In genomic region chr17:46175891-46176290, GRCh38 we compare ENCODE assay signal across 17 cellular contexts. TPM values are rescaled to one million over a fixed set of nuclear protein-coding genes. Genes with fewer than 3 reads are reported as not detected.
A peak's percentile ranks its signal among the peaks of the same experiment; 100 is the strongest.
DNase-seq lines count a peak whose midpoint lies in the region; ATAC-seq lines count a peak whose summit lies in the region.
"Had no signal": no experiment of that assay in that cellular context is flagged by ENCODE, and none has a peak within 500 bp of the region (broad histone marks: within the 10 kb centered on the region; RNA-seq: fewer than 3 reads in every experiment).

No MANE protein-coding gene starts in this region.

- peaks cover 26% of the 10 kb centered on the region for H3K36me3 Mint-ChIP-seq in central memory CD8-positive, alpha-beta T cell (ENCODE audit: insufficient read depth)
- H3K36me3 Mint-ChIP-seq in naive thymus-derived CD4-positive, alpha-beta T cell: peaks cover 6 to 35% (median 20%) of the 10 kb centered on the region in 5 donors

- H3K4me2 ChIP-seq in GM23248 (ENCODE audit: unreplicated experiment): peak overlapping the region; percentile 48

- no peaks in the 10 kb centered on the region for H3K27me3 ChIP-seq in GM23248 (replicated peaks; ENCODE audit: insufficient read depth)
- no peaks in the 10 kb centered on the region for H3K27me3 ChIP-seq in naive thymus-derived CD4-positive, alpha-beta T cell (ENCODE audit: control insufficient read depth in 2 of 2, insufficient read depth in 2 of 2, low read length in 2 of 2)
- H3K27me3 ChIP-seq: esophagus squamous epithelium had no signal

- CTCF ChIA-PET in naive thymus-derived CD4-positive, alpha-beta T cell (lab: Charles Lee): interaction anchor here (0.5 to 0.6 kb wide), 2 partner anchors 112 to 913 kb away, joined by 3 read pairs; no protein-coding TSS in a partner anchor

- in situ Hi-C loops in GM23248 (cut with MboI): no loop called here

- peaks cover 100% of the 10 kb centered on the region for H3K79me2 ChIP-seq in GM23248 (ENCODE audit: insufficient read depth)

- H4K20me1 ChIP-seq in GM23248 (ENCODE audit: insufficient read depth): peaks cover 83% of the 10 kb centered on the region

- H3K4me1 Mint-ChIP-seq in central memory CD8-positive, alpha-beta T cell: peaks cover 86% of the 10 kb centered on the region
- peaks cover 61 to 100% (median 94%) of the 10 kb centered on the region in 7 donors for H3K4me1 Mint-ChIP-seq in naive thymus-derived CD4-positive, alpha-beta T cell

- H3K4me1 ChIP-seq in GM23248 (ENCODE audit: insufficient read depth): peaks cover 47% of the 10 kb centered on the region
- H3K4me1 ChIP-seq in naive thymus-derived CD4-positive, alpha-beta T cell (ENCODE audit: control insufficient read depth in 2 of 2, insufficient read depth in 2 of 2, low read length in 2 of 2): peaks cover 62 to 73% of the 10 kb centered on the region in 2 donors

- peaks cover 10% of the 10 kb centered on the region for H3K36me3 ChIP-seq in GM23248 (ENCODE audit: low read depth)
- H3K36me3 ChIP-seq in naive thymus-derived CD4-positive, alpha-beta T cell (ENCODE audit: control insufficient read depth in 2 of 3, insufficient read depth in 3 of 3, low read length in 3 of 3): peaks cover 0 to 14% (median 11%) of the 10 kb centered on the region in 3 experiments

- H3K9ac ChIP-seq in GM23248: no peak overlapping the region

- no peak overlapping the region for H3K4me3 ChIP-seq in GM23248
- no peak overlapping the region for H3K4me3 ChIP-seq in naive thymus-derived CD4-positive, alpha-beta T cell (ENCODE audit: low read length)
- H3K4me3 ChIP-seq: esophagus squamous epithelium had no signal

- no peaks in the 10 kb centered on the region for H3K9me2 ChIP-seq in GM23248 (ENCODE audit: insufficient read depth)

- no peaks in the 10 kb centered on the region for H3K27me3 Mint-ChIP-seq in central memory CD8-positive, alpha-beta T cell
- H3K27me3 Mint-ChIP-seq in naive thymus-derived CD4-positive, alpha-beta T cell: no peaks in the 10 kb centered on the region
- H3K27me3 Mint-ChIP-seq: activated naive CD4-positive, alpha-beta T cell treated with anti-CD3 and anti-CD28 coated beads, Interleukin-2, amount 10 ng/mL, durations not matched to agents 7 days and 5 days had no signal

- DNase-seq in AG20443 (ENCODE audit: low spot score) (peak; percentile 35), GM23248 (peak; percentile 64), globus pallidus (ENCODE audit: low spot score) (no peak)
- DNase-seq in central memory CD8-positive, alpha-beta T cell (ENCODE audit: low spot score in 2 of 2): no peak
- DNase-seq in naive thymus-derived CD4-positive, alpha-beta T cell: no peak
- DNase-seq in activated CD4-positive, alpha-beta T cell treated with anti-CD3 and anti-CD28 coated beads, Interleukin-2, amount 50 U/mL, for 48 hours: no peak
- DNase-seq: activated CD4-positive, alpha-beta T cell treated with anti-CD3 and anti-CD28 coated beads, Interleukin-2, amount 50 U/mL, for 1 hour; activated naive CD4-positive, alpha-beta T cell treated with anti-CD3 and anti-CD28 coated beads, Interleukin-2, amount 10 ng/mL, durations not matched to agents 7 days and 5 days; esophagus squamous epithelium; NCI-H2171 treated with DMSO at 0.1 percent for 48 hours; NCI-H748 treated with DMSO at 0.1 percent for 48 hours; PC-3; stimulated activated CD4-positive, alpha-beta T cell treated with anti-CD3 and anti-CD28 coated beads, Interleukin-2, amount 100 ng/mL, for 48 hours; substantia nigra had no signal

- no peak overlapping the region for H2AFZ ChIP-seq in GM23248

- H3K9me3 ChIP-seq in GM23248 (ENCODE audit: low read depth): no peaks in the 10 kb centered on the region
- no peaks in the 10 kb centered on the region for H3K9me3 ChIP-seq in naive thymus-derived CD4-positive, alpha-beta T cell (ENCODE audit: control insufficient read depth in 2 of 3, low read length in 3 of 3)
- H3K9me3 ChIP-seq: esophagus squamous epithelium had no signal

- H3K27ac Mint-ChIP-seq in central memory CD8-positive, alpha-beta T cell (ENCODE audit: low read depth): no peak overlapping the region
- H3K27ac Mint-ChIP-seq in naive thymus-derived CD4-positive, alpha-beta T cell: peak overlapping the region in 7 of 9 donors; percentile 3 to 68 (median 52)
- H3K27ac Mint-ChIP-seq: activated naive CD4-positive, alpha-beta T cell treated with anti-CD3 and anti-CD28 coated beads, Interleukin-2, amount 10 ng/mL, durations not matched to agents 7 days and 5 days had no signal

- no peaks in the 10 kb centered on the region for H3K9me3 Mint-ChIP-seq in central memory CD8-positive, alpha-beta T cell
- H3K9me3 Mint-ChIP-seq in naive thymus-derived CD4-positive, alpha-beta T cell: no peaks in the 10 kb centered on the region
- H3K9me3 Mint-ChIP-seq: activated naive CD4-positive, alpha-beta T cell treated with anti-CD3 and anti-CD28 coated beads, Interleukin-2, amount 10 ng/mL, durations not matched to agents 7 days and 5 days had no signal

- peak overlapping the region; percentile 10 for H3K4me3 Mint-ChIP-seq in central memory CD8-positive, alpha-beta T cell
- peak overlapping the region in 8 of 10 donors; percentile 10 to 98 (median 36) for H3K4me3 Mint-ChIP-seq in naive thymus-derived CD4-positive, alpha-beta T cell
- H3K4me3 Mint-ChIP-seq: activated naive CD4-positive, alpha-beta T cell treated with anti-CD3 and anti-CD28 coated beads, Interleukin-2, amount 10 ng/mL, durations not matched to agents 7 days and 5 days had no signal

- WGBS in GM23248 (ENCODE audit: low coverage in 1 of 2, low lambda C conversion rate in 2 of 2, missing lambda C conversion rate in 2 of 2), 2 experiments: 0 to 2% methylated on average over 1 of the region's 1 CpG

- H3K27ac ChIP-seq in GM23248: peak overlapping the region; percentile 0; the same call in 1 of the 2 replicates
- no peak overlapping the region for H3K27ac ChIP-seq in naive thymus-derived CD4-positive, alpha-beta T cell (ENCODE audit: low read depth, low read length)
- H3K27ac ChIP-seq: esophagus squamous epithelium had no signal

- intact Hi-C loops in naive thymus-derived CD4-positive, alpha-beta T cell (cut with micrococcal nuclease): loop anchor here (1.0 to 5.0 kb wide), 4 partner anchors 8 to 54 kb away; no protein-coding TSS in a partner anchor

- POLR2A ChIA-PET in naive thymus-derived CD4-positive, alpha-beta T cell (lab: Charles Lee): interaction anchor here (0.6 to 1.2 kb wide), 4 partner anchors 9 to 146 kb away, joined by 3 to 5 read pairs (median 4); no protein-coding TSS in a partner anchor

- H3F3A ChIP-seq in GM23248 (ENCODE audit: insufficient read depth): peaks cover 39% of the 10 kb centered on the region

- ATAC-seq in central memory CD8-positive, alpha-beta T cell (replicated peaks; ENCODE audit: extremely low read depth, poor library complexity, severe bottlenecking): no peak
- ATAC-seq in naive thymus-derived CD4-positive, alpha-beta T cell: no peak
- ATAC-seq in HG02938 (IDR thresholded peaks at IDR 0.05; ENCODE audit: unreplicated experiment) (no peak), HG03139 (IDR thresholded peaks at IDR 0.05; ENCODE audit: unreplicated experiment) (no peak)
- ATAC-seq: PC-3, sciatic nerve had no signal

RNA-seq across cellular contexts. Expression of gene KANSL1, which starts 17.3 kb away (rescaled TPM):
- total RNA-seq in GM23248 (2014; rRNA removed; shearing (Covaris generic)): 38.2 and 69.0 TPM in 2 replicates
- polyA plus RNA-seq in GM23248 (2016; fragmentation: Nextera tagmentation; extraction: Ambion mirVana): 10.9 and 12.2 TPM in 2 replicates
- 100 to 1,000 TPM; 121 to 230 (median 202) TPM for total RNA-seq in naive thymus-derived CD4-positive, alpha-beta T cell
- polyA plus RNA-seq in naive thymus-derived CD4-positive, alpha-beta T cell: 10 to 100 TPM; 17.4 to 24.0 TPM

Comparison
In these comparisons a context has a peak if more than half of its experiments do, and no peak if none do; other contexts are left out.
1. DNase-seq: peak in AG20443 (single experiment) and GM23248 (single experiment); none in central memory CD8-positive, alpha-beta T cell (0 of 2), naive thymus-derived CD4-positive, alpha-beta T cell (0 of 9), activated CD4-positive, alpha-beta T cell treated with anti-CD3 and anti-CD28 coated beads, Interleukin-2, amount 50 U/mL, for 48 hours (0 of 2) and globus pallidus (single experiment).